In the genomic region with DNA sequence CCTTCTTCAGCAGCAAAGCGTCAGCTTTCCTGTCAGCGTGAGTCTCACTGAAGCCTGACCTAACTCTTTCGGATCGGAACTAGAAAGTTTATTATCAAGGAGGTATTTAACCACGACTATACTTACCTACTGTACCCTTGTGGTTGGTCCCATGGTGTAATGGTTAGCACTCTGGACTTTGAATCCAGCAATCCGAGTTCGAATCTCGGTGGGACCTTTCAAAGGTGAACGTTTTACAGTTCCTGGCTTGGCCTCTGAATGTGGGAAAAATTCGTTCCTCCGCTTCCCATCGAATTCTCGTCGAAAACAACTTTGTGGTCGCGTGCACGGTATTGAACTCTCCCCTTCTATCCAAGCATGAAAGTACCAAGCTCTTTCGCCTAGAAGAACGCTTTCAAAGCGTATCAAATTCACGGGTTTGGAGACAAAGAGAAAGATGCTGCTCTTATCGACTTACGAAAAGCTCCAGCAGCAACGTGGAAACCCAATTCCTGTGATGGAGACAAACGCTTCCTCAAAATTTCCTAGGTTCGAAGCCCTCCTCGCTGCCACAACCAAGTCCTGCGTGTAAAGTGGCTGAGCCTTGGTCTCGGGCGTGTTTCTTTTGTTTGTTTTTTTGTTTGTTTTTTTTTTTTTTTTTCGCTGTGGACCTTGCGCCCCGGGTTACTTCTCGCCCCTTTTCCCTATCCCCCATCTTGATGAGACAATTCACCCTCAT, we compare ENCODE assay signal across 8 cellular contexts.
A peak's percentile ranks its signal among the peaks of the same experiment; 100 is the strongest.
DNase-seq lines count a peak whose midpoint lies in the region; ATAC-seq, FAIRE-seq and TF ChIP-seq lines count a peak whose summit lies in the region.

No MANE protein-coding gene starts in this region.

- no peaks in the 10 kb centered on the region for H3K27me3 ChIP-seq in bronchial epithelial cell (ENCODE audit: control insufficient read depth, insufficient read depth, low read length)

- H3K4me3 ChIP-seq in bronchial epithelial cell (ENCODE audit: low read depth, low read length): no peak overlapping the region

- no peaks in the 10 kb centered on the region for H3K36me3 ChIP-seq in bronchial epithelial cell (ENCODE audit: control insufficient read depth, insufficient read depth, low read length)

- FAIRE-seq in RCC 7860 (lab: Jason Lieb, UNC) (peak; percentile 88), bronchial epithelial cell (lab: Jason Lieb, UNC) (no peak), urothelium cell line (lab: Jason Lieb, UNC) (peak; percentile 5)

- intact Hi-C loops in Right ventricle myocardium superior (cut with DNase I): no loop called here
- intact Hi-C loops in cardiac septum (cut with DNase I): no loop called here

- ATAC-seq in Right ventricle myocardium superior (ENCODE audit: poor library complexity) (peak; percentile 36), HG03520 (IDR thresholded peaks at IDR 0.05; ENCODE audit: unreplicated experiment) (peak; percentile 52), HG02571 (IDR thresholded peaks at IDR 0.05; ENCODE audit: unreplicated experiment) (no peak)

- no peak for TF ChIP-seq CTCF in bronchial epithelial cell (IDR thresholded peaks at IDR 0.05; ENCODE audit: insufficient read depth, low read length, severe bottlenecking)

- no peak for DNase-seq in Right ventricle myocardium superior
- DNase-seq in cardiac septum (ENCODE audit: low spot score): no peak
- peak; percentile 96 for DNase-seq in RCC 7860 (ENCODE audit: low spot score)
- peak; percentile 93 for DNase-seq in bronchial epithelial cell (ENCODE audit: low read depth)
- peak; percentile 77 to 80 for DNase-seq in lung microvascular endothelial cell (ENCODE audit: low read depth in 2 of 2)
- DNase-seq in urothelium cell line (ENCODE audit: low spot score): peak; percentile 60

Comparison
In these comparisons a context has a peak if more than half of its experiments do, and no peak if none do; other contexts are left out.
1. DNase-seq: peak in RCC 7860 (single experiment), bronchial epithelial cell (single experiment), lung microvascular endothelial cell (2 of 2) and urothelium cell line (single experiment); none in Right ventricle myocardium superior (single experiment) and cardiac septum (single experiment).